ENCODE assay signal across 30 cellular contexts in the genomic region with DNA sequence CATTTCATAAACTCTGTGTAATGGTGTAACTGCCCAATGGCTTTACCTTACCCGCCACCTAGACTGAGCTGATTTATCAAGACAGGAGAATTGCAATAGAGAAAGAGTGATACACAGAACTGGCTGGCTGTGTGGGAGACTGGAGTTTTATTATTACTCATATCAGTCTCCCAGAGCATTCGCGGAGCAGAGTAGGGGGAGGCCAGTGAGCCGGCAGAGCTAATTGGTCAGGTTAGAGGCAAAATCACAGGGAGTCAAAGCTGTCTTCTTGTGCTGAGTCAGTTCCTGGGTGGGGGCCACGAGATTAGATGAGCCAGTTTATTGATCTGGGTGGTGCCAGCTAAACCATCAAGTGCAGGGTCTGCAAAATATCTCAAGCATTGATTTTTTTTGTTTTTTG. TPM values are rescaled to one million over a fixed set of nuclear protein-coding genes. Genes with fewer than 3 reads are reported as not detected.
"Had no signal": no experiment of that assay in that cellular context is flagged by ENCODE, and none has a peak within 500 bp of the region (broad histone marks: within the 10 kb centered on the region; RNA-seq: fewer than 3 reads in every experiment).

No MANE protein-coding gene starts in this region.

- DNase-seq: activated B cell treated with CpG ODN at 0.5 μM for 24 hours; activated CD4-positive, alpha-beta T cell treated with anti-CD3 and anti-CD28 coated beads, Interleukin-2, amount 50 U/mL, for 4 hours; activated gamma-delta T cell; anterior cingulate cortex; foreskin keratinocyte; heart left ventricle; hypothalamus; immature natural killer cell; kidney; left colon; naive B cell; nephron progenitor cell; pancreas; retina; stimulated activated CD4-positive, alpha-beta T cell treated with anti-CD3 and anti-CD28 coated beads, Interleukin-1b, Interleukin-23, amount 100 ng/mL, for 48 hours; stimulated activated naive CD4-positive, alpha-beta T cell; T-helper 1 cell; transverse colon had no signal

- H3K27me3 Mint-ChIP-seq: activated B cell treated with CpG ODN at 0.5 μM for 24 hours; activated naive CD8-positive, alpha-beta T cell; central memory CD8-positive, alpha-beta T cell; dendritic cell treated with granulocyte-macrophage colony-stimulating factor and Interleukin-4, amounts not matched to agents 40 ng/mL and 50 ng/mL, for 4 days; naive B cell had no signal

- H3K27me3 ChIP-seq: esophagus muscularis mucosa, foreskin keratinocyte, heart left ventricle, pancreas, testis, transverse colon had no signal

- H3K9me3 ChIP-seq: esophagus muscularis mucosa, heart left ventricle, pancreas, prostate gland, testis, transverse colon had no signal

- H3K27ac ChIP-seq: esophagus muscularis mucosa, foreskin keratinocyte, heart left ventricle, pancreas, prostate gland, skin epidermis, testis, transverse colon had no signal

- H3K36me3 ChIP-seq: esophagus muscularis mucosa, heart left ventricle, pancreas, prostate gland, transverse colon had no signal

- H3K27ac Mint-ChIP-seq: activated B cell treated with CpG ODN at 0.5 μM for 24 hours; activated naive CD8-positive, alpha-beta T cell; activated T-helper 1 cell treated with anti-CD3 and anti-CD28 coated beads, Interleukin-12 subunit alpha, Interleukin-12 subunit beta, Interleukin-2, Interleukin-4 antibody, amounts not matched to agents 30 ng/mL and 10 ng/mL and 1 ng/mL, durations not matched to agents 14 hours and 24 hours and 36 hours; dendritic cell treated with granulocyte-macrophage colony-stimulating factor and Interleukin-4, amounts not matched to agents 40 ng/mL and 50 ng/mL, for 4 days; immature natural killer cell; mesothelial cell of epicardium; naive B cell; nephron progenitor cell; T-helper 2 cell treated with Interferon-gamma antibody and Interleukin-4, amounts not matched to agents 5 μg/mL and 100 μg/mL, for 36 hours had no signal

- H3K4me3 ChIP-seq: esophagus muscularis mucosa, heart left ventricle, pancreas, prostate gland, skin epidermis, transverse colon had no signal

- H3K4me3 Mint-ChIP-seq: activated B cell treated with CpG ODN at 0.5 μM for 24 hours; activated naive CD8-positive, alpha-beta T cell; activated T-helper 1 cell treated with anti-CD3 and anti-CD28 coated beads, Interleukin-12 subunit alpha, Interleukin-12 subunit beta, Interleukin-2, Interleukin-4 antibody, amounts not matched to agents 30 ng/mL and 10 ng/mL and 1 ng/mL, durations not matched to agents 14 hours and 24 hours and 36 hours; central memory CD8-positive, alpha-beta T cell; dendritic cell treated with granulocyte-macrophage colony-stimulating factor and Interleukin-4, amounts not matched to agents 40 ng/mL and 50 ng/mL, for 4 days; immature natural killer cell; mesothelial cell of epicardium; nephron progenitor cell; T-helper 2 cell treated with Interferon-gamma antibody and Interleukin-4, amounts not matched to agents 5 μg/mL and 100 μg/mL, for 36 hours had no signal

- H3K36me3 Mint-ChIP-seq: activated naive CD8-positive, alpha-beta T cell; immature natural killer cell; mesothelial cell of epicardium; naive B cell had no signal

- H3K4me1 ChIP-seq: esophagus muscularis mucosa, foreskin keratinocyte, heart left ventricle, pancreas, prostate gland, testis, transverse colon had no signal

- H3K9me3 Mint-ChIP-seq: central memory CD8-positive, alpha-beta T cell had no signal

- H3K4me1 Mint-ChIP-seq: activated B cell treated with CpG ODN at 0.5 μM for 24 hours; central memory CD8-positive, alpha-beta T cell; immature natural killer cell; mesothelial cell of epicardium; naive B cell; nephron progenitor cell had no signal

RNA-seq across cellular contexts. Expression of gene SLITRK1, which starts 23.4 kb away (rescaled TPM):
- total RNA-seq: activated B cell treated with CpG ODN at 0.5 μM for 24 hours; activated T-helper 1 cell treated with anti-CD3 and anti-CD28 coated beads, Interleukin-12 subunit alpha, Interleukin-12 subunit beta, Interleukin-2, Interleukin-4 antibody, amounts not matched to agents 30 ng/mL and 10 ng/mL and 1 ng/mL, durations not matched to agents 14 hours and 24 hours and 36 hours; bronchial epithelial cell; esophagus muscularis mucosa; foreskin keratinocyte; heart left ventricle; kidney; liver; prostate gland had no signal
- polyA plus RNA-seq: foreskin keratinocyte, heart left ventricle, immature natural killer cell, liver had no signal
